In genomic region chr6:112065426-112065986, GRCh38 we compare ENCODE assay signal across 19 cellular contexts. TPM values are rescaled to one million over a fixed set of nuclear protein-coding genes. Genes with fewer than 3 reads are reported as not detected.
DNase-seq lines count a peak whose midpoint lies in the region; ATAC-seq, FAIRE-seq and TF ChIP-seq lines count a peak whose summit lies in the region.
"Had no signal": no experiment of that assay in that cellular context is flagged by ENCODE, and none has a peak within 500 bp of the region (broad histone marks: within the 10 kb centered on the region; RNA-seq: fewer than 3 reads in every experiment).

No MANE protein-coding gene starts in this region.

- H3K36me3 ChIP-seq in HepG2 (replicated peaks in 1 of 2; ENCODE audit: control insufficient read depth in 1 of 2, insufficient read depth in 2 of 2, low read length in 2 of 2) (no peaks in the 10 kb centered on the region), right lobe of liver (peaks cover 0 to 13% (median 1%) of the 10 kb centered on the region in 4 donors), PC-3 (ENCODE audit: low read depth, low read length) (peaks cover 3% of the 10 kb centered on the region; the same call in 1 of the 2 replicates), smooth muscle cell (ENCODE audit: low read depth) (no peaks in the 10 kb centered on the region)

- WGBS in HepG2 (ENCODE audit: low lambda C conversion rate), result 53% methylated on average over 6 of the region's 6 CpGs
- WGBS in right lobe of liver (ENCODE audit: insufficient coverage, low coverage, low lambda C conversion rate, missing lambda C conversion rate), result 45% methylated on average over 6 of the region's 6 CpGs
- WGBS in smooth muscle cell (ENCODE audit: low lambda C conversion rate), result 79% methylated on average over 6 of the region's 6 CpGs

- no peak overlapping the region for H3K4me2 ChIP-seq in HepG2 (ENCODE audit: low read depth, low read length)
- H3K4me2 ChIP-seq in PC-3 (ENCODE audit: low read length), result no peak overlapping the region
- peak overlapping the region; percentile 30 for H3K4me2 ChIP-seq in smooth muscle cell
- H3K4me2 ChIP-seq: BLaER1 had no signal

- H3K4me3 ChIP-seq in HepG2 (replicated peaks in 1 of 3; ENCODE audit: insufficient read depth in 1 of 3, low read depth in 2 of 3, low read length in 3 of 3), result no peak overlapping the region
- H3K4me3 ChIP-seq in right lobe of liver, result no peak overlapping the region
- H3K4me3 ChIP-seq in PC-3 (ENCODE audit: low read length), result no peak overlapping the region
- no peak overlapping the region for H3K4me3 ChIP-seq in smooth muscle cell
- H3K4me3 ChIP-seq: BLaER1 had no signal

- no peaks in the 10 kb centered on the region for H3K36me3 Mint-ChIP-seq in activated CD4-positive, alpha-beta memory T cell treated with anti-CD3 and anti-CD28 coated beads, Interleukin-2, amount 10 ng/mL, durations not matched to agents 7 days and 5 days (ENCODE audit: low read depth)

- ATAC-seq in HepG2 (no peak), right lobe of liver (no peak), PC-3 (peak; percentile 24; the same call in 1 of the 2 replicates)
- ATAC-seq: HCT116 had no signal

- H3K9me3 ChIP-seq in HepG2 (ENCODE audit: low read length), result no peaks in the 10 kb centered on the region
- no peaks in the 10 kb centered on the region for H3K9me3 ChIP-seq in right lobe of liver
- no peaks in the 10 kb centered on the region for H3K9me3 ChIP-seq in PC-3 (ENCODE audit: low read length)
- no peaks in the 10 kb centered on the region for H3K9me3 ChIP-seq in smooth muscle cell (replicated peaks; ENCODE audit: low read depth)
- H3K9me3 ChIP-seq: BLaER1, Caco-2 had no signal

- no peaks in the 10 kb centered on the region for H3K27me3 Mint-ChIP-seq in activated CD4-positive, alpha-beta memory T cell treated with anti-CD3 and anti-CD28 coated beads, Interleukin-2, amount 10 ng/mL, durations not matched to agents 7 days and 5 days
- H3K27me3 Mint-ChIP-seq: CD8-positive, alpha-beta memory T cell had no signal

- H2AFZ ChIP-seq in HepG2 (ENCODE audit: low read length) (no peak overlapping the region), PC-3 (ENCODE audit: low read length) (no peak overlapping the region), smooth muscle cell (ENCODE audit: low read depth) (no peak overlapping the region)

- no peak for TF ChIP-seq EP300 in HepG2 (IDR thresholded peaks at IDR 0.05; ENCODE audit: low read depth in 2 of 2, low read length in 2 of 2)
- no peak for TF ChIP-seq EP300 in HepG2 (CRISPR knock-in tag; IDR thresholded peaks at IDR 0.05; ENCODE audit: borderline replicate concordance)

- DNase-seq in HepG2 (ENCODE audit: low spot score), result no peak
- DNase-seq in right lobe of liver, result no peak
- no peak for DNase-seq in PC-3
- peak; percentile 20 for DNase-seq in fibroblast of peridontal ligament (ENCODE audit: extremely low read depth)
- no peak for DNase-seq in smooth muscle cell (lab: John Stamatoyannopoulos, UW; ENCODE audit: unreplicated experiment)
- DNase-seq in activated CD4-positive, alpha-beta memory T cell treated with anti-CD3 and anti-CD28 coated beads, Interleukin-2, amount 10 ng/mL, durations not matched to agents 7 days and 5 days, result no peak
- no peak for DNase-seq in NCI-H526 treated with DMSO at 0.1 percent for 48 hours (lab: John Stamatoyannopoulos, UW)
- DNase-seq in iPS-NIHi11 (ENCODE audit: low spot score), result no peak
- DNase-seq: 8988T; AML-193; Caco-2; CD8-positive, alpha-beta memory T cell had no signal

- H3K27me3 ChIP-seq in HepG2 (ENCODE audit: control insufficient read depth in 1 of 2, insufficient read depth in 2 of 2, low read length in 2 of 2) (no peaks in the 10 kb centered on the region), right lobe of liver (no peaks in the 10 kb centered on the region), PC-3 (ENCODE audit: low read length) (no peaks in the 10 kb centered on the region), smooth muscle cell (ENCODE audit: low read depth) (no peaks in the 10 kb centered on the region)
- H3K27me3 ChIP-seq: BLaER1 had no signal

- intact Hi-C loops in HepG2 (cut with micrococcal nuclease; ENCODE audit: unreplicated experiment) (no loop called here), right lobe of liver (cut with DNase I) (no loop called here), PC-3 (cut with micrococcal nuclease) (no loop called here)

- no peaks in the 10 kb centered on the region for H3F3A ChIP-seq in PC-3 (ENCODE audit: low read length, unreplicated experiment)
- H3F3A ChIP-seq in smooth muscle cell (ENCODE audit: low read depth), result peaks cover 5% of the 10 kb centered on the region

- no TSS peak for BruUV-seq in HepG2 (replicated peaks; lab: Mats Ljungman, UMichigan)
- no TSS peak for BruUV-seq in PC-3 (replicated peaks; lab: Mats Ljungman, UMichigan)

- FAIRE-seq in HepG2 (lab: Jason Lieb, UNC), result no peak
- FAIRE-seq: GM12891 had no signal

- H3K4me1 ChIP-seq in HepG2 (ENCODE audit: insufficient read depth, low read length) (no peaks in the 10 kb centered on the region), right lobe of liver (no peaks in the 10 kb centered on the region), PC-3 (ENCODE audit: insufficient read depth, low read length) (peaks cover 10% of the 10 kb centered on the region), smooth muscle cell (ENCODE audit: low read depth) (no peaks in the 10 kb centered on the region)
- H3K4me1 ChIP-seq: BLaER1, Caco-2 had no signal

- H3K79me2 ChIP-seq in HepG2 (ENCODE audit: insufficient read depth, low read length) (no peaks in the 10 kb centered on the region), PC-3 (ENCODE audit: low read length) (no peaks in the 10 kb centered on the region), smooth muscle cell (ENCODE audit: low read depth) (no peaks in the 10 kb centered on the region)

- H3K9ac ChIP-seq in HepG2 (ENCODE audit: insufficient read depth, low read depth, low read length) (no peak overlapping the region), PC-3 (ENCODE audit: low read length) (no peak overlapping the region), smooth muscle cell (ENCODE audit: low read depth) (no peak overlapping the region)
- H3K9ac ChIP-seq: BLaER1 had no signal

- H3K4me1 Mint-ChIP-seq in activated CD4-positive, alpha-beta memory T cell treated with anti-CD3 and anti-CD28 coated beads, Interleukin-2, amount 10 ng/mL, durations not matched to agents 7 days and 5 days, result no peaks in the 10 kb centered on the region
- H3K4me1 Mint-ChIP-seq: CD8-positive, alpha-beta memory T cell had no signal

- H3K27ac ChIP-seq in HepG2 (ENCODE audit: extremely low read length, insufficient read depth, low read length) (no peak overlapping the region), right lobe of liver (no peak overlapping the region), PC-3 (ENCODE audit: low read length) (no peak overlapping the region), smooth muscle cell (ENCODE audit: low read depth) (no peak overlapping the region)
- H3K27ac ChIP-seq: BLaER1, HL-60 had no signal

- CTCF ChIA-PET in HepG2 (lab: Yijun Ruan, JAX; ENCODE audit: low intra/inter-chr PET ratio, low total read pairs), result no interaction called here
- CTCF ChIA-PET in PC-3 (lab: Charles Lee), result interaction anchor here (0.6 kb wide), 1 partner anchor 733 kb away, joined by 3 read pairs; no protein-coding TSS in a partner anchor
- CTCF ChIA-PET in activated CD4-positive, alpha-beta memory T cell treated with anti-CD3 and anti-CD28 coated beads, Interleukin-2, amount 10 ng/mL, durations not matched to agents 7 days and 5 days (lab: Charles Lee), result no interaction called here

- no peak for TF ChIP-seq POLR2A in HepG2 (IDR thresholded peaks at IDR 0.05; ENCODE audit: insufficient read depth in 1 of 2, low read depth in 2 of 2, low read length in 2 of 2)
- TF ChIP-seq POLR2A in right lobe of liver (IDR thresholded peaks at IDR 0.05), result no peak

- H3K9me3 Mint-ChIP-seq in activated CD4-positive, alpha-beta memory T cell treated with anti-CD3 and anti-CD28 coated beads, Interleukin-2, amount 10 ng/mL, durations not matched to agents 7 days and 5 days, result no peaks in the 10 kb centered on the region
- H3K9me3 Mint-ChIP-seq: CD8-positive, alpha-beta memory T cell had no signal

- no peak for TF ChIP-seq RAD21 in HepG2 (CRISPR knock-in tag; IDR thresholded peaks at IDR 0.05)

- POLR2A ChIA-PET in HepG2 (lab: Yijun Ruan, JAX), result no interaction called here
- POLR2A ChIA-PET in PC-3 (lab: Charles Lee; ENCODE audit: unreplicated experiment), result no interaction called here
- POLR2A ChIA-PET in activated CD4-positive, alpha-beta memory T cell treated with anti-CD3 and anti-CD28 coated beads, Interleukin-2, amount 10 ng/mL, durations not matched to agents 7 days and 5 days (lab: Charles Lee), result interaction anchor here (1.1 kb wide), 1 partner anchor 366 kb away, joined by 3 read pairs; no protein-coding TSS in a partner anchor

- in situ Hi-C loops in HepG2 (cut with HindIII; ENCODE audit: extremely low pct_ligation_motif_present, low pct_unique_long_range_greater_than_20kb), result no loop called here

- no peaks in the 10 kb centered on the region for H3K9me2 ChIP-seq in PC-3 (replicated peaks; ENCODE audit: low read length)

- H4K20me1 ChIP-seq in HepG2 (ENCODE audit: insufficient read depth, low read length) (no peaks in the 10 kb centered on the region), PC-3 (ENCODE audit: low read length) (no peaks in the 10 kb centered on the region), smooth muscle cell (ENCODE audit: low read depth) (no peaks in the 10 kb centered on the region)
- H4K20me1 ChIP-seq: BLaER1 had no signal

- H3K27ac Mint-ChIP-seq in activated CD4-positive, alpha-beta memory T cell treated with anti-CD3 and anti-CD28 coated beads, Interleukin-2, amount 10 ng/mL, durations not matched to agents 7 days and 5 days, result no peak overlapping the region
- H3K27ac Mint-ChIP-seq: CD8-positive, alpha-beta memory T cell had no signal

- TF ChIP-seq CTCF in HepG2 (CRISPR knock-in tag; IDR thresholded peaks at IDR 0.05), result no peak
- no peak for TF ChIP-seq CTCF in right lobe of liver (IDR thresholded peaks at IDR 0.05)
- TF ChIP-seq CTCF in PC-3 (conservative IDR thresholded peaks at IDR 0.05; ENCODE audit: low read depth, low read length), result no peak
- no peak for TF ChIP-seq CTCF in smooth muscle cell (IDR thresholded peaks at IDR 0.05; ENCODE audit: borderline replicate concordance, insufficient read depth, poor library complexity, severe bottlenecking)

- H3K4me3 Mint-ChIP-seq in activated CD4-positive, alpha-beta memory T cell treated with anti-CD3 and anti-CD28 coated beads, Interleukin-2, amount 10 ng/mL, durations not matched to agents 7 days and 5 days, result no peak overlapping the region
- H3K4me3 Mint-ChIP-seq: CD8-positive, alpha-beta memory T cell had no signal

RNA-seq across cellular contexts. Expression of gene CCN6, which starts 11.6 kb away (rescaled TPM):
- total RNA-seq in HepG2 (2016; rRNA removed; fragmentation: Illumina TruSeq; extraction: Trizol) (not detected in 2 replicates), right lobe of liver (not detected), PC-3 (2014; rRNA removed) (not detected in 2 replicates), smooth muscle cell (not detected in 2 replicates)
- not detected in 2 replicates for total RNA-seq in HepG2 (2016; cell fraction: cytosol; rRNA removed; fragmentation: Illumina TruSeq; extraction: Trizol; ENCODE audit: low read depth)
- not detected in 2 replicates for total RNA-seq in HepG2 (2016; cell fraction: insoluble cytoplasmic fraction; rRNA removed; fragmentation: Illumina TruSeq; extraction: Trizol)
- not detected in 2 replicates for total RNA-seq in HepG2 (2016; cell fraction: membrane; rRNA removed; fragmentation: Illumina TruSeq; extraction: Trizol)
- not detected in 2 replicates for total RNA-seq in HepG2 (2016; cell fraction: nucleus; rRNA removed; fragmentation: Illumina TruSeq; extraction: Trizol)
- polyA plus RNA-seq in HepG2 (2011; rRNA removed) (0.10 TPM in 1 of 2 replicates, not detected in the other), smooth muscle cell (0.07 and 0.23 TPM in 2 replicates)
- 0.10 and 0.21 TPM in 2 replicates for polyA plus RNA-seq in HepG2 (2011; cell fraction: cytosol; rRNA removed)
- polyA plus RNA-seq in HepG2 (2011; cell fraction: nucleus; rRNA removed), result 0.17 TPM in 1 of 2 replicates, not detected in the other
- 0.11 and 0.17 TPM in 2 replicates for polyA plus RNA-seq in HepG2 (2012)
- polyA plus RNA-seq in HepG2 (2016; cell fraction: cytosol; fragmentation: Illumina TruSeq; extraction: Trizol; ENCODE audit: low read depth), result not detected in 2 replicates
- polyA plus RNA-seq in HepG2 (2016; cell fraction: insoluble cytoplasmic fraction; fragmentation: Illumina TruSeq; extraction: Trizol; ENCODE audit: low read depth), result not detected in 2 replicates
- polyA plus RNA-seq in HepG2 (2016; cell fraction: membrane; fragmentation: Illumina TruSeq; extraction: Trizol; ENCODE audit: low read depth), result not detected in 2 replicates
- polyA plus RNA-seq in HepG2 (2016; cell fraction: nucleus; fragmentation: Illumina TruSeq; extraction: Trizol; ENCODE audit: insufficient read depth, low read depth), result not detected in 2 replicates
- not detected in 2 replicates for polyA minus RNA-seq in HepG2 (2011; rRNA and poly(A)+ RNA removed; ENCODE audit: low replicate concordance)
- not detected in 2 replicates for polyA minus RNA-seq in HepG2 (2011; cell fraction: cytosol; rRNA and poly(A)+ RNA removed)
- polyA minus RNA-seq in HepG2 (2011; cell fraction: nucleus; rRNA and poly(A)+ RNA removed), result not detected in 2 replicates
- total RNA-seq in activated CD4-positive, alpha-beta memory T cell treated with anti-CD3 and anti-CD28 coated beads, Interleukin-2, amount 10 ng/mL, durations not matched to agents 7 days and 5 days, result not detected
- total RNA-seq: Caco-2; CD8-positive, alpha-beta memory T cell; Daoy; G401; H4 had no signal

RNA-seq across cellular contexts. Expression of gene TUBE1, which starts 21.8 kb away (rescaled TPM):
- total RNA-seq in HepG2 (2016; rRNA removed; fragmentation: Illumina TruSeq; extraction: Trizol), result 20.8 and 22.6 TPM in 2 replicates
- total RNA-seq in HepG2 (2016; cell fraction: cytosol; rRNA removed; fragmentation: Illumina TruSeq; extraction: Trizol; ENCODE audit: low read depth), result 7.3 and 7.4 TPM in 2 replicates
- total RNA-seq in HepG2 (2016; cell fraction: insoluble cytoplasmic fraction; rRNA removed; fragmentation: Illumina TruSeq; extraction: Trizol), result 22.6 and 24.2 TPM in 2 replicates
- 13.3 and 14.4 TPM in 2 replicates for total RNA-seq in HepG2 (2016; cell fraction: membrane; rRNA removed; fragmentation: Illumina TruSeq; extraction: Trizol)
- 35.6 and 36.6 TPM in 2 replicates for total RNA-seq in HepG2 (2016; cell fraction: nucleus; rRNA removed; fragmentation: Illumina TruSeq; extraction: Trizol)
- 17.1 and 17.3 TPM in 2 replicates for polyA plus RNA-seq in HepG2 (2011; rRNA removed)
- 5.0 and 6.6 TPM in 2 replicates for polyA plus RNA-seq in HepG2 (2011; cell fraction: cytosol; rRNA removed)
- polyA plus RNA-seq in HepG2 (2011; cell fraction: nucleus; rRNA removed), result 22.2 and 28.1 TPM in 2 replicates
- 11.8 and 13.5 TPM in 2 replicates for polyA plus RNA-seq in HepG2 (2012)
- polyA plus RNA-seq in HepG2 (2016; cell fraction: cytosol; fragmentation: Illumina TruSeq; extraction: Trizol; ENCODE audit: low read depth), result 3.4 and 5.1 TPM in 2 replicates
- 16.1 and 19.1 TPM in 2 replicates for polyA plus RNA-seq in HepG2 (2016; cell fraction: insoluble cytoplasmic fraction; fragmentation: Illumina TruSeq; extraction: Trizol; ENCODE audit: low read depth)
- 5.3 and 8.3 TPM in 2 replicates for polyA plus RNA-seq in HepG2 (2016; cell fraction: membrane; fragmentation: Illumina TruSeq; extraction: Trizol; ENCODE audit: low read depth)
- 48.4 and 49.1 TPM in 2 replicates for polyA plus RNA-seq in HepG2 (2016; cell fraction: nucleus; fragmentation: Illumina TruSeq; extraction: Trizol; ENCODE audit: insufficient read depth, low read depth)
- 5.7 and 6.5 TPM in 2 replicates for polyA minus RNA-seq in HepG2 (2011; rRNA and poly(A)+ RNA removed; ENCODE audit: low replicate concordance)
- 4.7 and 5.2 TPM in 2 replicates for polyA minus RNA-seq in HepG2 (2011; cell fraction: cytosol; rRNA and poly(A)+ RNA removed)
- polyA minus RNA-seq in HepG2 (2011; cell fraction: nucleus; rRNA and poly(A)+ RNA removed), result 59.6 and 64.6 TPM in 2 replicates
- total RNA-seq in right lobe of liver, result 10 to 100 TPM; 16.2 to 38.0 (median 27.7) TPM
- total RNA-seq in PC-3 (2014; rRNA removed), result 9.5 and 9.6 TPM in 2 replicates
- total RNA-seq in smooth muscle cell, result 11.6 and 17.3 TPM in 2 replicates
- polyA plus RNA-seq in smooth muscle cell, result 9.5 and 9.9 TPM in 2 replicates
- 10 to 100 TPM; 23.8 to 28.5 TPM for total RNA-seq in activated CD4-positive, alpha-beta memory T cell treated with anti-CD3 and anti-CD28 coated beads, Interleukin-2, amount 10 ng/mL, durations not matched to agents 7 days and 5 days

RNA-seq across cellular contexts. Expression of gene FAM229B, which starts 21.9 kb away (rescaled TPM):
- total RNA-seq in HepG2 (2016; rRNA removed; fragmentation: Illumina TruSeq; extraction: Trizol) (19.5 and 23.7 TPM in 2 replicates), right lobe of liver (10 to 100 TPM in 2 of 6 experiments, 1 to 10 TPM in 4; 6.3 to 13.9 (median 9.1) TPM), PC-3 (2014; rRNA removed) (2.8 and 6.7 TPM in 2 replicates), smooth muscle cell (13.0 and 20.7 TPM in 2 replicates)
- 15.4 and 22.2 TPM in 2 replicates for total RNA-seq in HepG2 (2016; cell fraction: cytosol; rRNA removed; fragmentation: Illumina TruSeq; extraction: Trizol; ENCODE audit: low read depth)
- 15.5 and 25.0 TPM in 2 replicates for total RNA-seq in HepG2 (2016; cell fraction: insoluble cytoplasmic fraction; rRNA removed; fragmentation: Illumina TruSeq; extraction: Trizol)
- 19.0 and 23.1 TPM in 2 replicates for total RNA-seq in HepG2 (2016; cell fraction: membrane; rRNA removed; fragmentation: Illumina TruSeq; extraction: Trizol)
- total RNA-seq in HepG2 (2016; cell fraction: nucleus; rRNA removed; fragmentation: Illumina TruSeq; extraction: Trizol), result 6.9 and 8.1 TPM in 2 replicates
- polyA plus RNA-seq in HepG2 (2011; rRNA removed) (8.8 and 11.3 TPM in 2 replicates), smooth muscle cell (28.2 and 42.7 TPM in 2 replicates)
- 4.6 and 5.4 TPM in 2 replicates for polyA plus RNA-seq in HepG2 (2011; cell fraction: cytosol; rRNA removed)
- polyA plus RNA-seq in HepG2 (2011; cell fraction: nucleus; rRNA removed), result 1.2 and 3.0 TPM in 2 replicates
- polyA plus RNA-seq in HepG2 (2012), result 6.8 and 9.1 TPM in 2 replicates
- 13.1 and 23.5 TPM in 2 replicates for polyA plus RNA-seq in HepG2 (2016; cell fraction: cytosol; fragmentation: Illumina TruSeq; extraction: Trizol; ENCODE audit: low read depth)
- 18.0 and 19.3 TPM in 2 replicates for polyA plus RNA-seq in HepG2 (2016; cell fraction: insoluble cytoplasmic fraction; fragmentation: Illumina TruSeq; extraction: Trizol; ENCODE audit: low read depth)
- polyA plus RNA-seq in HepG2 (2016; cell fraction: membrane; fragmentation: Illumina TruSeq; extraction: Trizol; ENCODE audit: low read depth), result 10.6 and 16.7 TPM in 2 replicates
- 8.0 and 9.9 TPM in 2 replicates for polyA plus RNA-seq in HepG2 (2016; cell fraction: nucleus; fragmentation: Illumina TruSeq; extraction: Trizol; ENCODE audit: insufficient read depth, low read depth)
- 0.58 and 1.4 TPM in 2 replicates for polyA minus RNA-seq in HepG2 (2011; rRNA and poly(A)+ RNA removed; ENCODE audit: low replicate concordance)
- 1.2 and 1.5 TPM in 2 replicates for polyA minus RNA-seq in HepG2 (2011; cell fraction: cytosol; rRNA and poly(A)+ RNA removed)
- polyA minus RNA-seq in HepG2 (2011; cell fraction: nucleus; rRNA and poly(A)+ RNA removed), result 1.5 and 2.0 TPM in 2 replicates
- total RNA-seq in activated CD4-positive, alpha-beta memory T cell treated with anti-CD3 and anti-CD28 coated beads, Interleukin-2, amount 10 ng/mL, durations not matched to agents 7 days and 5 days, result 1 to 10 TPM; 2.7 to 3.4 TPM
